1 cellular context compared by ENCODE assay signal in genomic region chr12:95996034-95996658, GRCh38.
TF ChIP-seq lines count a peak whose summit lies in the region.

HAL (minus strand) TSS chr12:95996344; CDS start chr12:95995910, 434 bp downstream.

TF ChIP-seq in HepG2, 621 proteins besides CTCF, POLR2A, EP300 and RAD21 (continued from another document and continues in another):
- TF ChIP-seq MTA1 (CRISPR knock-in tag; IDR thresholded peaks at IDR 0.05; ENCODE audit: borderline replicate concordance) (peak; percentile 17; the same call in 1 of the 2 replicates), NFAT5 (CRISPR knock-in tag; IDR thresholded peaks at IDR 0.05) (no peak), BRD4 (CRISPR knock-in tag; IDR thresholded peaks at IDR 0.05) (no peak), HIVEP1 (CRISPR knock-in tag; IDR thresholded peaks at IDR 0.05) (peak; percentile 40; the same call in 1 of the 2 replicates), ZBTB7B (CRISPR knock-in tag; IDR thresholded peaks at IDR 0.05) (peak; percentile 85), ZNF580 (CRISPR knock-in tag; IDR thresholded peaks at IDR 0.05; ENCODE audit: borderline replicate concordance, low read depth) (peak; percentile 74; the same call in 1 of the 2 replicates), ZBTB39 (CRISPR knock-in tag; IDR thresholded peaks at IDR 0.05) (peak; percentile 81; the same call in 1 of the 2 replicates), RFXAP (CRISPR knock-in tag; IDR thresholded peaks at IDR 0.05; ENCODE audit: borderline replicate concordance) (0 out of 2 replicates have a peak, but pooled peaks have one; percentile 14), ZNF333 (CRISPR knock-in tag; IDR thresholded peaks at IDR 0.05; ENCODE audit: borderline replicate concordance) (no peak; the same call in 1 of the 2 replicates), SIN3A (IDR thresholded peaks at IDR 0.05; ENCODE audit: borderline replicate concordance, low read depth, low read length) (peak; percentile 68), ZNF563 (CRISPR knock-in tag; IDR thresholded peaks at IDR 0.05) (no peak), PRDM15 (CRISPR knock-in tag; IDR thresholded peaks at IDR 0.05) (no peak), ZNF350 (CRISPR knock-in tag; IDR thresholded peaks at IDR 0.05; ENCODE audit: borderline replicate concordance, low read depth) (peak; percentile 80; the same call in 1 of the 2 replicates), ZNF891 (CRISPR knock-in tag; IDR thresholded peaks at IDR 0.05) (no peak), FOXO4 (CRISPR knock-in tag; conservative IDR thresholded peaks at IDR 0.05) (no peak), ZNF782 (CRISPR knock-in tag; IDR thresholded peaks at IDR 0.05; ENCODE audit: borderline replicate concordance) (peak; percentile 83; the same call in 1 of the 2 replicates), MIER3 (CRISPR knock-in tag; IDR thresholded peaks at IDR 0.05; ENCODE audit: borderline replicate concordance) (peak; percentile 97; the same call in 1 of the 2 replicates), ZNF776 (CRISPR knock-in tag; IDR thresholded peaks at IDR 0.05) (0 out of 2 replicates have a peak, but pooled peaks have one; percentile 28), HOXD1 (CRISPR knock-in tag; IDR thresholded peaks at IDR 0.05) (peak; percentile 87; the same call in 1 of the 2 replicates), SIX4 (CRISPR knock-in tag; IDR thresholded peaks at IDR 0.05) (peak; percentile 23; the same call in 1 of the 2 replicates), GZF1 (CRISPR knock-in tag; IDR thresholded peaks at IDR 0.05) (no peak), TAF15 (IDR thresholded peaks at IDR 0.05; ENCODE audit: low read depth, low read length, poor library complexity, severe bottlenecking) (no peak)
- TF ChIP-seq, protein P1, sequence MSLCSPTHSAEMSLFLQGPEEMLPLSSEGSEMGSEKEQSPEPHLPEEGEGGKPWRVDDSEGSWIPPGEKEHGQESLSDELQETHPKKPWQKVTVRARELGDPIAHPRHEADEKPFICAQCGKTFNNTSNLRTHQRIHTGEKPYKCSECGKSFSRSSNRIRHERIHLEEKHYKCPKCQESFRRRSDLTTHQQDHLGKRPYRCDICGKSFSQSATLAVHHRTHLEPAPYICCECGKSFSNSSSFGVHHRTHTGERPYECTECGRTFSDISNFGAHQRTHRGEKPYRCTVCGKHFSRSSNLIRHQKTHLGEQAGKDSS (CRISPR knock-in tag; IDR thresholded peaks at IDR 0.05; ENCODE audit: borderline replicate concordance, low read depth), result 0 out of 2 replicates have a peak, but pooled peaks have one; percentile 68
- TF ChIP-seq, protein P2, sequence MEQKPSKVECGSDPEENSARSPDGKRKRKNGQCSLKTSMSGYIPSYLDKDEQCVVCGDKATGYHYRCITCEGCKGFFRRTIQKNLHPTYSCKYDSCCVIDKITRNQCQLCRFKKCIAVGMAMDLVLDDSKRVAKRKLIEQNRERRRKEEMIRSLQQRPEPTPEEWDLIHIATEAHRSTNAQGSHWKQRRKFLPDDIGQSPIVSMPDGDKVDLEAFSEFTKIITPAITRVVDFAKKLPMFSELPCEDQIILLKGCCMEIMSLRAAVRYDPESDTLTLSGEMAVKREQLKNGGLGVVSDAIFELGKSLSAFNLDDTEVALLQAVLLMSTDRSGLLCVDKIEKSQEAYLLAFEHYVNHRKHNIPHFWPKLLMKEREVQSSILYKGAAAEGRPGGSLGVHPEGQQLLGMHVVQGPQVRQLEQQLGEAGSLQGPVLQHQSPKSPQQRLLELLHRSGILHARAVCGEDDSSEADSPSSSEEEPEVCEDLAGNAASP (CRISPR knock-in tag; IDR thresholded peaks at IDR 0.05; ENCODE audit: borderline replicate concordance), result peak; percentile 79
- TF ChIP-seq, protein P3, sequence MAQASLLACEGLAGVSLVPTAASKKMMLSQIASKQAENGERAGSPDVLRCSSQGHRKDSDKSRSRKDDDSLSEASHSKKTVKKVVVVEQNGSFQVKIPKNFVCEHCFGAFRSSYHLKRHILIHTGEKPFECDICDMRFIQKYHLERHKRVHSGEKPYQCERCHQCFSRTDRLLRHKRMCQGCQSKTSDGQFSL (CRISPR knock-in tag; IDR thresholded peaks at IDR 0.05), result no peak
- TF ChIP-seq, protein P4, sequence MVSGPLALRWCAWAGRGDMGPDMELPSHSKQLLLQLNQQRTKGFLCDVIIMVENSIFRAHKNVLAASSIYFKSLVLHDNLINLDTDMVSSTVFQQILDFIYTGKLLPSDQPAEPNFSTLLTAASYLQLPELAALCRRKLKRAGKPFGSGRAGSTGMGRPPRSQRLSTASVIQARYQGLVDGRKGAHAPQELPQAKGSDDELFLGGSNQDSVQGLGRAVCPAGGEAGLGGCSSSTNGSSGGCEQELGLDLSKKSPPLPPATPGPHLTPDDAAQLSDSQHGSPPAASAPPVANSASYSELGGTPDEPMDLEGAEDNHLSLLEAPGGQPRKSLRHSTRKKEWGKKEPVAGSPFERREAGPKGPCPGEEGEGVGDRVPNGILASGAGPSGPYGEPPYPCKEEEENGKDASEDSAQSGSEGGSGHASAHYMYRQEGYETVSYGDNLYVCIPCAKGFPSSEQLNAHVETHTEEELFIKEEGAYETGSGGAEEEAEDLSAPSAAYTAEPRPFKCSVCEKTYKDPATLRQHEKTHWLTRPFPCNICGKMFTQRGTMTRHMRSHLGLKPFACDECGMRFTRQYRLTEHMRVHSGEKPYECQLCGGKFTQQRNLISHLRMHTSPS (CRISPR knock-in tag; IDR thresholded peaks at IDR 0.05; ENCODE audit: low read depth), result peak; percentile 8; the same call in 1 of the 2 replicates
- TF ChIP-seq, protein P5, sequence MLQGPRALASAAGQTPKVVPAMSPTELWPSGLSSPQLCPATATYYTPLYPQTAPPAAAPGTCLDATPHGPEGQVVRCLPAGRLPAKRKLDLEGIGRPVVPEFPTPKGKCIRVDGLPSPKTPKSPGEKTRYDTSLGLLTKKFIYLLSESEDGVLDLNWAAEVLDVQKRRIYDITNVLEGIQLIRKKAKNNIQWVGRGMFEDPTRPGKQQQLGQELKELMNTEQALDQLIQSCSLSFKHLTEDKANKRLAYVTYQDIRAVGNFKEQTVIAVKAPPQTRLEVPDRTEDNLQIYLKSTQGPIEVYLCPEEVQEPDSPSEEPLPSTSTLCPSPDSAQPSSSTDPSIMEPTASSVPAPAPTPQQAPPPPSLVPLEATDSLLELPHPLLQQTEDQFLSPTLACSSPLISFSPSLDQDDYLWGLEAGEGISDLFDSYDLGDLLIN (CRISPR knock-in tag; IDR thresholded peaks at IDR 0.05; ENCODE audit: borderline replicate concordance), result no peak
- TF ChIP-seq, protein P6, sequence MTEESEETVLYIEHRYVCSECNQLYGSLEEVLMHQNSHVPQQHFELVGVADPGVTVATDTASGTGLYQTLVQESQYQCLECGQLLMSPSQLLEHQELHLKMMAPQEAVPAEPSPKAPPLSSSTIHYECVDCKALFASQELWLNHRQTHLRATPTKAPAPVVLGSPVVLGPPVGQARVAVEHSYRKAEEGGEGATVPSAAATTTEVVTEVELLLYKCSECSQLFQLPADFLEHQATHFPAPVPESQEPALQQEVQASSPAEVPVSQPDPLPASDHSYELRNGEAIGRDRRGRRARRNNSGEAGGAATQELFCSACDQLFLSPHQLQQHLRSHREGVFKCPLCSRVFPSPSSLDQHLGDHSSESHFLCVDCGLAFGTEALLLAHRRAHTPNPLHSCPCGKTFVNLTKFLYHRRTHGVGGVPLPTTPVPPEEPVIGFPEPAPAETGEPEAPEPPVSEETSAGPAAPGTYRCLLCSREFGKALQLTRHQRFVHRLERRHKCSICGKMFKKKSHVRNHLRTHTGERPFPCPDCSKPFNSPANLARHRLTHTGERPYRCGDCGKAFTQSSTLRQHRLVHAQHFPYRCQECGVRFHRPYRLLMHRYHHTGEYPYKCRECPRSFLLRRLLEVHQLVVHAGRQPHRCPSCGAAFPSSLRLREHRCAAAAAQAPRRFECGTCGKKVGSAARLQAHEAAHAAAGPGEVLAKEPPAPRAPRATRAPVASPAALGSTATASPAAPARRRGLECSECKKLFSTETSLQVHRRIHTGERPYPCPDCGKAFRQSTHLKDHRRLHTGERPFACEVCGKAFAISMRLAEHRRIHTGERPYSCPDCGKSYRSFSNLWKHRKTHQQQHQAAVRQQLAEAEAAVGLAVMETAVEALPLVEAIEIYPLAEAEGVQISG (CRISPR knock-in tag; IDR thresholded peaks at IDR 0.05), result peak; percentile 50; the same call in 1 of the 2 replicates
